Comparison of ENCODE assay signal across 8 cellular contexts in genomic region chr20:2750343-2751251, GRCh38. TPM values are rescaled to one million over a fixed set of nuclear protein-coding genes. Genes with fewer than 3 reads are reported as not detected.
DNase-seq lines count a peak whose midpoint lies in the region; ATAC-seq, FAIRE-seq and TF ChIP-seq lines count a peak whose summit lies in the region.

No MANE protein-coding gene starts in this region.

- H3K27me3 Mint-ChIP-seq in HFFc6 (ENCODE audit: insufficient read depth), result peaks cover 49% of the 10 kb centered on the region

- no peaks in the 10 kb centered on the region for H3K36me3 Mint-ChIP-seq in HFFc6 (ENCODE audit: low read depth)

- no peak for FAIRE-seq in small intestine (lab: Jason Lieb, UNC)

- no peak for ATAC-seq in GM18511 (IDR thresholded peaks at IDR 0.05; ENCODE audit: unreplicated experiment)

- H3K4me3 Mint-ChIP-seq in HFFc6, result peak overlapping the region; percentile 75

- H3K9me3 ChIP-seq in hepatocyte (ENCODE audit: low read depth), result no peaks in the 10 kb centered on the region
- no peaks in the 10 kb centered on the region for H3K9me3 ChIP-seq in small intestine (ENCODE audit: control insufficient read depth, low read depth)

- TF ChIP-seq CTCF in HFFc6 (IDR thresholded peaks at IDR 0.05) (no peak), hepatocyte (IDR thresholded peaks at IDR 0.05; ENCODE audit: poor library complexity) (no peak)

- peaks cover 64% of the 10 kb centered on the region for H3K27me3 ChIP-seq in hepatocyte
- peaks cover 5 to 8% of the 10 kb centered on the region in 2 donors for H3K27me3 ChIP-seq in small intestine (ENCODE audit: control insufficient read depth in 2 of 2, insufficient read depth in 2 of 2, low read length in 2 of 2)

- no peak overlapping the region for H3K27ac ChIP-seq in hepatocyte
- peak overlapping the region in 1 of 2 donors; percentile 19 for H3K27ac ChIP-seq in small intestine (ENCODE audit: low read depth in 1 of 2, low read length in 1 of 2)

- H3K4me1 ChIP-seq in hepatocyte (ENCODE audit: insufficient read depth) (peaks cover 25% of the 10 kb centered on the region), small intestine (ENCODE audit: control insufficient read depth in 2 of 2, insufficient read depth in 1 of 2, low read depth in 1 of 2, low read length in 1 of 2) (peaks cover 5 to 7% of the 10 kb centered on the region in 2 donors)

- no peaks in the 10 kb centered on the region for H3K36me3 ChIP-seq in hepatocyte (replicated peaks; ENCODE audit: insufficient read depth, low read depth)
- H3K36me3 ChIP-seq in small intestine (ENCODE audit: control insufficient read depth in 2 of 2, insufficient read depth in 2 of 2, low read length in 2 of 2), result no peaks in the 10 kb centered on the region

- peak overlapping the region; percentile 96 for H3K4me2 ChIP-seq in hepatocyte

- 4% methylated on average over 39 of the region's 44 CpGs for WGBS in hepatocyte (ENCODE audit: low lambda C conversion rate, missing lambda C conversion rate)
- 2 to 5% (median 3%) methylated on average over 44 of the region's 44 CpGs for whole genome bisulfite sequencing in small intestine, 3 donors

- H4K20me1 ChIP-seq in hepatocyte (ENCODE audit: insufficient read depth, poor library complexity, severe bottlenecking), result no peaks in the 10 kb centered on the region

- no peaks in the 10 kb centered on the region for H3K9me2 ChIP-seq in hepatocyte (replicated peaks; ENCODE audit: insufficient read depth)

- H2AFZ ChIP-seq in hepatocyte, result no peak overlapping the region

- H3K4me3 ChIP-seq in hepatocyte (no peak overlapping the region), small intestine (ENCODE audit: low read depth in 1 of 2, low read length in 2 of 2) (peak overlapping the region in 1 of 2 donors; percentile 29)

- peaks cover 17% of the 10 kb centered on the region for H3K4me1 Mint-ChIP-seq in HFFc6 (ENCODE audit: low read depth)

- DNase-seq in AG08395 (ENCODE audit: low spot score), result peak; percentile 40
- peak; percentile 30 for DNase-seq in HFFc6
- peak; percentile 33 to 44 for DNase-seq in activated T-cell treated with anti-CD3 and anti-CD28 coated beads, Interleukin-2, amount 50 U/mL, for 48 hours
- DNase-seq in hepatocyte (ENCODE audit: low spot score), result peak; percentile 71
- DNase-seq in small intestine, result peak; percentile 29
- no peak for DNase-seq in amniotic stem cell (lab: John Stamatoyannopoulos, UW)
- DNase-seq in NCI-H1436 treated with DMSO at 0.1 percent for 48 hours (lab: John Stamatoyannopoulos, UW), result no peak

- no peak overlapping the region for H3K27ac Mint-ChIP-seq in HFFc6

- no peaks in the 10 kb centered on the region for H3K9me3 Mint-ChIP-seq in HFFc6

- H3K79me2 ChIP-seq in hepatocyte, result no peaks in the 10 kb centered on the region

RNA-seq across cellular contexts. Expression of gene CPXM1, which starts 49.8 kb away (rescaled TPM):
- total RNA-seq in HFFc6 (2021; fragmentation: NEBNext Ultra II Directional; extraction: Animal tissue kit (Norgen Biotek cat#: 25700)), result under 1 TPM in 1 of 6 experiments, not detected in 5; 0.10 TPM
- total RNA-seq in hepatocyte, result 47.9 and 57.8 TPM in 2 replicates
- 66.3 and 82.5 TPM in 2 replicates for polyA plus RNA-seq in hepatocyte
- polyA plus RNA-seq in small intestine, result 1 to 10 TPM in 1 of 3 donors, under 1 TPM in 1, not detected in 1; 0.54 to 1.8 TPM

RNA-seq across cellular contexts. Expression of gene EBF4, which starts 58.0 kb away (rescaled TPM):
- under 1 TPM in 3 of 6 experiments, not detected in 3; 0.14 to 0.48 (median 0.46) TPM for total RNA-seq in HFFc6 (2021; fragmentation: NEBNext Ultra II Directional; extraction: Animal tissue kit (Norgen Biotek cat#: 25700))
- 10.7 and 11.6 TPM in 2 replicates for total RNA-seq in hepatocyte
- 17.9 and 27.1 TPM in 2 replicates for polyA plus RNA-seq in hepatocyte
- 1 to 10 TPM in 2 of 3 donors, under 1 TPM in 1; 0.67 to 3.5 (median 2.8) TPM for polyA plus RNA-seq in small intestine

Comparison
In these comparisons a context has a peak if more than half of its experiments do, and no peak if none do; other contexts are left out.
1. DNase-seq: peak in AG08395 (single experiment), HFFc6 (single experiment), activated T-cell treated with anti-CD3 and anti-CD28 coated beads, Interleukin-2, amount 50 U/mL, for 48 hours (2 of 2), hepatocyte (single experiment) and small intestine (single experiment); none in amniotic stem cell (single experiment) and NCI-H1436 treated with DMSO at 0.1 percent for 48 hours (single experiment).
2. RNA of gene CPXM1, which starts 49.8 kb away (total RNA-seq): 47.9 to 57.8 TPM in hepatocyte; 0.10 TPM in HFFc6; every median in the first group is over 10 times any median in the second.